In the genomic region with DNA sequence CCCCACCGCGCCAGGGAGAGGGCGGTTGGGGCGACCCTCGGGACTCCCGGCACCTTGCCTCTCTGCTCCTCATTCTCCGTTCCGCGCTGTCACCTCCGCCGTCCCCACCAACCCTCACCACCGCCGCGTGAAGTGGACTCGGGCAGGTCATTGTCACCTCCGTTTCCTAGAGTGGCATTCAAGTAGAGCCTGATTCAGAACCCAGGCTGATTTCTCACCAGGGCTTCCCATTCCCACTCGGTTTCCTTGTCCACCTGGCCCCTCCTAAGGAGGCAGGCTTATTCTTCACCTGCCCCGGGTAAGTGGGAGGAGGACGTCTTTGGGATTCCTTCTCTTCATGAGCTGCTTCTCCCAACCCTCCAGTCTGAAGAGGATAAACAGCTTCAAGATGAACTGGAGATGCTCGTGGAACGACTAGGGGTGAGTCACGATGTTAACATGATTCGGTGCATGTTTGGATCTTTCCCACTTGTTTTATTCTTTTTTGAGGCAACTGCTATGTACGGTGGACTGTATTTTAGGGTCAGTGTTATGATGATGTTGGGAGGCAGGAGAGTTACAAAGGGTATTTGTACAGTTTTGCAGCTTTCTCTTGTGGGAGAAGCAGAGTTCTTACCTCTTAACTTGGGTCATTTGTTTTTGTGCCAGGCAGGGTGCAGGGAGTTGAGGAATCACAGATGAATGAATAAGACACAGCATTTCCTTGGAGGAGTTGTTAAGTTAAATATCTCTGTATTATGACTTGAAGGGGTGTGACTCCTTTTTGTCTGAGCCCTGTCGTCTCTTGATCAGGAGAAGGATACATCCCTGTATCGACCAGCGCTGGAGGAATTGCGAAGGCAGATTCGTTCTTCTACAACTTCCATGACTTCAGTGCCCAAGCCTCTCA, we compare ENCODE assay signal across 8 cellular contexts. TPM values are rescaled to one million over a fixed set of nuclear protein-coding genes. Genes with fewer than 3 reads are reported as not detected.
A peak's percentile ranks its signal among the peaks of the same experiment; 100 is the strongest.
DNase-seq lines count a peak whose midpoint lies in the region; ATAC-seq, FAIRE-seq and TF ChIP-seq lines count a peak whose summit lies in the region.

No MANE protein-coding gene starts in this region.

- H3K9me3 Mint-ChIP-seq in H9: no peaks in the 10 kb centered on the region; a peak in 1 of 5 replicates
- H3K9me3 Mint-ChIP-seq in activated CD4-positive, alpha-beta memory T cell treated with anti-CD3 and anti-CD28 coated beads, Interleukin-2, amount 10 ng/mL, durations not matched to agents 7 days and 5 days: no peaks in the 10 kb centered on the region
- no peaks in the 10 kb centered on the region for H3K9me3 Mint-ChIP-seq in stimulated activated memory B cell treated with anti-CD40 and anti-IgM and Interleukin-4, amounts not matched to agents 10 μg/mL and 1 μg/mL and 100 μg/mL, for 72 hours

- H3K27me3 Mint-ChIP-seq in H9 (ENCODE audit: low read depth): peaks cover 3% of the 10 kb centered on the region; the same call in 1 of the 2 replicates
- H3K27me3 Mint-ChIP-seq in activated CD4-positive, alpha-beta memory T cell treated with anti-CD3 and anti-CD28 coated beads, Interleukin-2, amount 10 ng/mL, durations not matched to agents 7 days and 5 days: no peaks in the 10 kb centered on the region
- no peaks in the 10 kb centered on the region for H3K27me3 Mint-ChIP-seq in stimulated activated memory B cell treated with anti-CD40 and anti-IgM and Interleukin-4, amounts not matched to agents 10 μg/mL and 1 μg/mL and 100 μg/mL, for 72 hours

- H4K8ac ChIP-seq in H9 (replicated peaks; ENCODE audit: insufficient read length, low read depth, low read length): no peak overlapping the region

- no peak for TF ChIP-seq EP300 in A549 (IDR thresholded peaks at IDR 0.05)

- H2BK12ac ChIP-seq in H9 (ENCODE audit: insufficient read length, low read depth, low read length): no peak overlapping the region

- TF ChIP-seq CTCF in A549 (IDR thresholded peaks at IDR 0.05) (no peak), H9 (conservative IDR thresholded peaks at IDR 0.05) (no peak)

- H3K23me2 ChIP-seq in H9 (ENCODE audit: insufficient read length, low read depth, low read length, poor library complexity, severe bottlenecking): peaks cover 6% of the 10 kb centered on the region

- no peak overlapping the region for H4K91ac ChIP-seq in H9 (ENCODE audit: insufficient read length, low read depth, low read length)

- H3K23ac ChIP-seq in H9 (ENCODE audit: insufficient read length, low read depth, low read length): no peak overlapping the region

- no peaks in the 10 kb centered on the region for H4K20me1 ChIP-seq in H9 (ENCODE audit: control insufficient read depth, insufficient read depth, insufficient read length)

- H3K79me1 ChIP-seq in H9 (ENCODE audit: insufficient read depth, low read depth, low read length, poor library complexity, severe bottlenecking): no peaks in the 10 kb centered on the region

- no peak overlapping the region for H3K18ac ChIP-seq in H9 (ENCODE audit: insufficient read length, low read depth, low read length)

- H2BK120ac ChIP-seq in H9 (ENCODE audit: low read depth, low read length, poor library complexity, severe bottlenecking): no peak overlapping the region

- H3K9me3 ChIP-seq in A549: no peaks in the 10 kb centered on the region
- no peaks in the 10 kb centered on the region for H3K9me3 ChIP-seq in H9 (ENCODE audit: control insufficient read depth, low read depth, low read length)
- H3K9me3 ChIP-seq in right cardiac atrium (ENCODE audit: control insufficient read depth, low read length): no peaks in the 10 kb centered on the region

- peaks cover 11% of the 10 kb centered on the region; the same call in 1 of the 2 replicates for H3K79me2 ChIP-seq in H9 (ENCODE audit: insufficient read depth, low read length)

- no peak overlapping the region for H3T11ph ChIP-seq in H9 (ENCODE audit: low read length)

- no peak for FAIRE-seq in A549 (lab: Jason Lieb, UNC)

- H3K4me1 ChIP-seq in A549 (peaks cover 9% of the 10 kb centered on the region; the same call in 2 of the 3 replicates), H9 (ENCODE audit: insufficient read depth, low read length) (no peaks in the 10 kb centered on the region), right cardiac atrium (ENCODE audit: control insufficient read depth, insufficient read depth, low read length) (peaks cover 3% of the 10 kb centered on the region)

- H3K4me3 ChIP-seq in A549: peak overlapping the region; percentile 83
- H3K4me3 ChIP-seq in right cardiac atrium (ENCODE audit: low read length): peak overlapping the region; percentile 78

- DNase-seq in A549 (ENCODE audit: low read depth in 1 of 2, low spot score in 1 of 2): no peak
- DNase-seq in H9: no peak
- DNase-seq in activated CD4-positive, alpha-beta memory T cell treated with anti-CD3 and anti-CD28 coated beads, Interleukin-2, amount 10 ng/mL, durations not matched to agents 7 days and 5 days: no peak
- DNase-seq in right cardiac atrium: no peak
- DNase-seq in SKM-1 treated with dmso at 0.1 percent for 144 hours (lab: John Stamatoyannopoulos, UW; ENCODE audit: unreplicated experiment): no peak
- no peak for DNase-seq in NCI-H1092 treated with DMSO at 0.1 percent for 48 hours (lab: John Stamatoyannopoulos, UW)
- no peak for DNase-seq in cortex of kidney (lab: John Stamatoyannopoulos, UW)

- no peak overlapping the region for H2BK15ac ChIP-seq in H9 (ENCODE audit: low read depth, low read length)

- peak overlapping the region; percentile 73 for H3K9ac ChIP-seq in H9 (ENCODE audit: extremely low read depth, insufficient read length, low read length)

- no peak overlapping the region for H2AFZ ChIP-seq in H9 (ENCODE audit: low read length)

- POLR2A ChIA-PET in A549 (lab: Yijun Ruan, JAX): no interaction called here
- POLR2A ChIA-PET in activated CD4-positive, alpha-beta memory T cell treated with anti-CD3 and anti-CD28 coated beads, Interleukin-2, amount 10 ng/mL, durations not matched to agents 7 days and 5 days (lab: Charles Lee): interaction anchor here (1.1 to 3.1 kb wide), 4 partner anchors 11 to 125 kb away, joined by 6 to 10 read pairs (median 8); a partner anchor contains a TSS

- WGBS in A549 (ENCODE audit: missing lambda C conversion rate): 7% methylated on average over 26 of the region's 29 CpGs
- no CpG with 5 or more reads among the region's 29 CpGs for WGBS in H9 (ENCODE audit: extremely low coverage, insufficient read length, low lambda C conversion rate)
- 16% methylated on average over 29 of the region's 29 CpGs for WGBS in right cardiac atrium

- peaks cover 9 to 11% of the 10 kb centered on the region in 2 experiments for H3K4me1 Mint-ChIP-seq in H9
- peaks cover 30% of the 10 kb centered on the region for H3K4me1 Mint-ChIP-seq in activated CD4-positive, alpha-beta memory T cell treated with anti-CD3 and anti-CD28 coated beads, Interleukin-2, amount 10 ng/mL, durations not matched to agents 7 days and 5 days
- peaks cover 17% of the 10 kb centered on the region for H3K4me1 Mint-ChIP-seq in stimulated activated memory B cell treated with anti-CD40 and anti-IgM and Interleukin-4, amounts not matched to agents 10 μg/mL and 1 μg/mL and 100 μg/mL, for 72 hours

- no peak overlapping the region for H2BK5ac ChIP-seq in H9 (ENCODE audit: insufficient read length, low read length)

- peak overlapping the region; percentile 96 to 99 for H3K4me3 Mint-ChIP-seq in H9
- peak overlapping the region; percentile 95 for H3K4me3 Mint-ChIP-seq in activated CD4-positive, alpha-beta memory T cell treated with anti-CD3 and anti-CD28 coated beads, Interleukin-2, amount 10 ng/mL, durations not matched to agents 7 days and 5 days
- H3K4me3 Mint-ChIP-seq in stimulated activated memory B cell treated with anti-CD40 and anti-IgM and Interleukin-4, amounts not matched to agents 10 μg/mL and 1 μg/mL and 100 μg/mL, for 72 hours: peak overlapping the region; percentile 94

- H3K4ac ChIP-seq in H9 (ENCODE audit: low read depth, low read length): no peak overlapping the region

- H3K56ac ChIP-seq in H9 (ENCODE audit: insufficient read length, low read depth, low read length): no peak overlapping the region

- TF ChIP-seq RAD21 in A549 (conservative IDR thresholded peaks at IDR 0.05 in 1 of 2, IDR thresholded peaks at IDR 0.05 in 1 of 2): no peak

- peaks cover 44 to 53% (median 52%) of the 10 kb centered on the region in 3 experiments for H3K36me3 Mint-ChIP-seq in H9 (ENCODE audit: insufficient read depth in 1 of 3, low read depth in 3 of 3)
- peaks cover 38% of the 10 kb centered on the region for H3K36me3 Mint-ChIP-seq in activated CD4-positive, alpha-beta memory T cell treated with anti-CD3 and anti-CD28 coated beads, Interleukin-2, amount 10 ng/mL, durations not matched to agents 7 days and 5 days (ENCODE audit: low read depth)
- H3K36me3 Mint-ChIP-seq in stimulated activated memory B cell treated with anti-CD40 and anti-IgM and Interleukin-4, amounts not matched to agents 10 μg/mL and 1 μg/mL and 100 μg/mL, for 72 hours: peaks cover 29% of the 10 kb centered on the region

- no peaks in the 10 kb centered on the region for H3K27me3 ChIP-seq in H9 (ENCODE audit: insufficient read depth, low read length)
- H3K27me3 ChIP-seq in right cardiac atrium (ENCODE audit: control insufficient read depth, insufficient read depth): no peaks in the 10 kb centered on the region

- no peak for TF ChIP-seq POLR2A in A549 (IDR thresholded peaks at IDR 0.05; ENCODE audit: low read length)

- H3K4me2 ChIP-seq in A549 (peak overlapping the region; percentile 96), H9 (ENCODE audit: insufficient read depth, insufficient read length, low read length) (peak overlapping the region; percentile 74)

- H3K27ac Mint-ChIP-seq in H9: peak overlapping the region; percentile 88 to 90 (median 89)
- peak overlapping the region; percentile 81 for H3K27ac Mint-ChIP-seq in activated CD4-positive, alpha-beta memory T cell treated with anti-CD3 and anti-CD28 coated beads, Interleukin-2, amount 10 ng/mL, durations not matched to agents 7 days and 5 days
- H3K27ac Mint-ChIP-seq in stimulated activated memory B cell treated with anti-CD40 and anti-IgM and Interleukin-4, amounts not matched to agents 10 μg/mL and 1 μg/mL and 100 μg/mL, for 72 hours: peak overlapping the region; percentile 78

- H3K14ac ChIP-seq in H9 (ENCODE audit: insufficient read depth, low read length): peak overlapping the region; percentile 77

- H4K5ac ChIP-seq in H9 (ENCODE audit: insufficient read length, low read depth, low read length): no peak overlapping the region

- ATAC-seq in A549: peak; percentile 17 to 20; a peak in 4 of 6 replicates
- no peak for ATAC-seq in right cardiac atrium
- ATAC-seq in stimulated activated memory B cell treated with anti-CD40 and anti-IgM and Interleukin-4, amounts not matched to agents 10 μg/mL and 1 μg/mL and 100 μg/mL, for 72 hours: no peak

- no peak overlapping the region for H2BK20ac ChIP-seq in H9 (ENCODE audit: low read depth, low read length, poor library complexity, severe bottlenecking)

- CTCF ChIA-PET in A549 (lab: Yijun Ruan, JAX): interaction anchor here (1.0 to 1.6 kb wide), 2 partner anchors 12 to 55 kb away, joined by 3 to 5 read pairs; no protein-coding TSS in a partner anchor
- CTCF ChIA-PET in activated CD4-positive, alpha-beta memory T cell treated with anti-CD3 and anti-CD28 coated beads, Interleukin-2, amount 10 ng/mL, durations not matched to agents 7 days and 5 days (lab: Charles Lee): interaction anchor here (0.6 to 2.0 kb wide), 2 partner anchors 72 to 1475 kb away, joined by 3 to 4 read pairs; no protein-coding TSS in a partner anchor

- peak overlapping the region; percentile 89 to 94 for H3K27ac ChIP-seq in A549
- no peak overlapping the region for H3K27ac ChIP-seq in H9 (ENCODE audit: insufficient read length, low read depth, low read length)
- H3K27ac ChIP-seq in right cardiac atrium (ENCODE audit: low read length): peak overlapping the region; percentile 4

- no peak overlapping the region for H2AK5ac ChIP-seq in H9 (ENCODE audit: insufficient read length, low read length)

- intact Hi-C loops in right cardiac atrium (cut with DNase I): loop anchor here in 2 of 4 donors (10.0 kb wide), 2 partner anchors 75 to 115 kb away; a partner anchor contains a TSS

RNA-seq across cellular contexts. Expression of a gene that starts 0.7 kb away (rescaled TPM):
- polyA plus RNA-seq in A549 (2011; rRNA removed): 267 and 304 TPM in 2 replicates
- polyA plus RNA-seq in A549 (2012; cell fraction: cytosol; rRNA removed): 255 and 344 TPM in 2 replicates
- polyA plus RNA-seq in A549 (2012; cell fraction: nucleus; rRNA removed): 344 and 368 TPM in 2 replicates
- polyA plus RNA-seq in A549 (2017; fragmentation: RNase III; extraction: RNeasy Plus Mini Kit Qiagen cat#74134 plus additional on column Dnase treatment): 503 to 541 TPM (median 522 TPM) in 3 replicates
- 594 and 615 TPM in 2 replicates for polyA minus RNA-seq in A549 (2011; rRNA and poly(A)+ RNA removed)
- total RNA-seq in H9 (2021): 337 and 344 TPM in 2 replicates
- 100 to 1,000 TPM; 177 TPM for total RNA-seq in activated CD4-positive, alpha-beta memory T cell treated with anti-CD3 and anti-CD28 coated beads, Interleukin-2, amount 10 ng/mL, durations not matched to agents 7 days and 5 days
- total RNA-seq in right cardiac atrium: 100 to 1,000 TPM; 198 to 230 (median 227) TPM
- polyA plus RNA-seq in right cardiac atrium: 161 TPM

RNA-seq across cellular contexts. Expression of a gene that starts 14.7 kb away (rescaled TPM):
- 152 and 185 TPM in 2 replicates for polyA plus RNA-seq in A549 (2011; rRNA removed)
- 187 and 200 TPM in 2 replicates for polyA plus RNA-seq in A549 (2012; cell fraction: cytosol; rRNA removed)
- 476 and 597 TPM in 2 replicates for polyA plus RNA-seq in A549 (2012; cell fraction: nucleus; rRNA removed)
- polyA plus RNA-seq in A549 (2017; fragmentation: RNase III; extraction: RNeasy Plus Mini Kit Qiagen cat#74134 plus additional on column Dnase treatment): 248 to 261 TPM (median 254 TPM) in 3 replicates
- polyA minus RNA-seq in A549 (2011; rRNA and poly(A)+ RNA removed): 216 and 231 TPM in 2 replicates
- 532 and 544 TPM in 2 replicates for total RNA-seq in H9 (2021)
- total RNA-seq in activated CD4-positive, alpha-beta memory T cell treated with anti-CD3 and anti-CD28 coated beads, Interleukin-2, amount 10 ng/mL, durations not matched to agents 7 days and 5 days: 100 to 1,000 TPM; 259 to 266 TPM
- total RNA-seq in right cardiac atrium: 100 to 1,000 TPM; 215 to 301 (median 245) TPM
- polyA plus RNA-seq in right cardiac atrium: 203 TPM

RNA-seq across cellular contexts. Expression of a gene that starts 23.9 kb away (rescaled TPM):
- polyA plus RNA-seq in A549 (2011; rRNA removed) (not detected in 2 replicates), A549 (2017; fragmentation: RNase III; extraction: RNeasy Plus Mini Kit Qiagen cat#74134 plus additional on column Dnase treatment) (not detected in 3 replicates), right cardiac atrium (2.6 TPM)
- not detected in 2 replicates for polyA plus RNA-seq in A549 (2012; cell fraction: cytosol; rRNA removed)
- not detected in 2 replicates for polyA plus RNA-seq in A549 (2012; cell fraction: nucleus; rRNA removed)
- polyA minus RNA-seq in A549 (2011; rRNA and poly(A)+ RNA removed): not detected in 2 replicates
- total RNA-seq in H9 (2021) (not detected in 2 replicates), right cardiac atrium (1 to 10 TPM; 1.2 to 6.6 (median 3.6) TPM)
- total RNA-seq in activated CD4-positive, alpha-beta memory T cell treated with anti-CD3 and anti-CD28 coated beads, Interleukin-2, amount 10 ng/mL, durations not matched to agents 7 days and 5 days: not detected

RNA-seq across cellular contexts. Expression of a gene that starts 37.7 kb away (rescaled TPM):
- polyA plus RNA-seq in A549 (2011; rRNA removed): 5.2 and 5.7 TPM in 2 replicates
- polyA plus RNA-seq in A549 (2012; cell fraction: cytosol; rRNA removed): 10.1 and 10.2 TPM in 2 replicates
- 11.2 and 16.5 TPM in 2 replicates for polyA plus RNA-seq in A549 (2012; cell fraction: nucleus; rRNA removed)
- polyA plus RNA-seq in A549 (2017; fragmentation: RNase III; extraction: RNeasy Plus Mini Kit Qiagen cat#74134 plus additional on column Dnase treatment): 5.4 to 6.1 TPM (median 6.0 TPM) in 3 replicates
- polyA minus RNA-seq in A549 (2011; rRNA and poly(A)+ RNA removed): 6.0 and 7.8 TPM in 2 replicates
- 14.4 and 15.5 TPM in 2 replicates for total RNA-seq in H9 (2021)
- 1 to 10 TPM; 6.5 to 8.7 TPM for total RNA-seq in activated CD4-positive, alpha-beta memory T cell treated with anti-CD3 and anti-CD28 coated beads, Interleukin-2, amount 10 ng/mL, durations not matched to agents 7 days and 5 days
- 10 to 100 TPM; 26.5 to 41.1 (median 33.6) TPM for total RNA-seq in right cardiac atrium
- polyA plus RNA-seq in right cardiac atrium: 34.3 TPM

RNA-seq across cellular contexts. Expression of a gene that starts 38.4 kb away (rescaled TPM):
- polyA plus RNA-seq in A549 (2011; rRNA removed) (0.05 and 0.20 TPM in 2 replicates), A549 (2017; fragmentation: RNase III; extraction: RNeasy Plus Mini Kit Qiagen cat#74134 plus additional on column Dnase treatment) (0.71 to 0.88 TPM (median 0.84 TPM) in 3 replicates), right cardiac atrium (0.07 TPM)
- 0.34 and 0.47 TPM in 2 replicates for polyA plus RNA-seq in A549 (2012; cell fraction: cytosol; rRNA removed)
- polyA plus RNA-seq in A549 (2012; cell fraction: nucleus; rRNA removed): 0.31 and 0.32 TPM in 2 replicates
- 0.78 TPM in 1 of 2 replicates, not detected in the other for polyA minus RNA-seq in A549 (2011; rRNA and poly(A)+ RNA removed)
- total RNA-seq in H9 (2021) (12.6 and 13.9 TPM in 2 replicates), right cardiac atrium (under 1 TPM in 1 of 4 donors, not detected in 3; 0.50 TPM)
- total RNA-seq in activated CD4-positive, alpha-beta memory T cell treated with anti-CD3 and anti-CD28 coated beads, Interleukin-2, amount 10 ng/mL, durations not matched to agents 7 days and 5 days: under 1 TPM in 1 of 2 experiments, not detected in 1; 0.23 TPM

Comparison
In these comparisons a context has a peak if more than half of its experiments do, and no peak if none do; other contexts are left out.
1. ATAC-seq: peak in A549 (2 of 2); none in right cardiac atrium (0 of 2) and stimulated activated memory B cell treated with anti-CD40 and anti-IgM and Interleukin-4, amounts not matched to agents 10 μg/mL and 1 μg/mL and 100 μg/mL, for 72 hours (single experiment).
2. Peak in every context shown above with its lines, with median percentiles within 50 percentile points of each other: H3K27ac Mint-ChIP-seq and H3K4me3 Mint-ChIP-seq.